1 cellular context compared by ENCODE assay signal in the genomic region with DNA sequence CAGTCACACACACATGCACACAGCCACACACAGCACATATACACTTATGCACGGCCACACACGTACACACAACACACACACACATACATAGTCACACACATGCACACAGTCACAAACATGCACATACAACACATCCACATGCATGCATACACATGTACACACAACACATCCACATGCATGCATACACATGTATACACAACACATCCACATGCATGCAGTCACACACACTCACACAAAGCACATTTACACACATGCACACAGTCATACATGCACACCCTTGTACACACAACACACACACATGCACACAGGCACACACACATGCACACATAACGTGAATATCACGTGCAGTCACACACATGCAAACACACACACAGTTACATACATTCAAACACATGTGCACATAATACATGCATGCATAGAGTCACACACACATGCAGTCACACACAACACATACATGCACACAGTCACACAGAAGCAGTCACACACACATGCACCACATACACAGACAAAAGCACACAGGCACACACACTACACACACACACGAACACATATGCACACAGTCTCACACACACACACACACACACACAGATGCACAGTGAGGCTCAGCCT.
TF ChIP-seq lines count a peak whose summit lies in the region.

No MANE protein-coding gene starts in this region.

TF ChIP-seq in GM12878, 131 proteins besides CTCF, POLR2A, EP300 and RAD21:
- no peak for TF ChIP-seq ZSCAN29 (IDR thresholded peaks at IDR 0.05)
- TF ChIP-seq NR2C2 (IDR thresholded peaks at IDR 0.05; ENCODE audit: borderline replicate concordance, control insufficient read depth, insufficient read length, low read depth): peak; percentile 33
- no peak for TF ChIP-seq SMAD5 (IDR thresholded peaks at IDR 0.05; ENCODE audit: low read depth)
- TF ChIP-seq HDAC2 (IDR thresholded peaks at IDR 0.05): no peak
- TF ChIP-seq ZNF24 (IDR thresholded peaks at IDR 0.05): no peak
- no peak for TF ChIP-seq STAT1 (conservative IDR thresholded peaks at IDR 0.05)
